Comparison of ENCODE assay signal across 26 cellular contexts in genomic region chr18:39260565-39260964, GRCh38.
"Had no signal": no experiment of that assay in that cellular context is flagged by ENCODE, and none has a peak within 500 bp of the region (broad histone marks: within the 10 kb centered on the region; RNA-seq: fewer than 3 reads in every experiment).

No MANE protein-coding gene starts in this region.

- DNase-seq: kidney; left colon; left lung; lower lobe of right lung; midbrain; mucosa of descending colon; naive thymus-derived CD4-positive, alpha-beta T cell; ovary; right cardiac atrium; stimulated activated CD4-positive, alpha-beta T cell treated with anti-CD3 and anti-CD28 coated beads, Interleukin-12 subunit alpha, Interleukin-12 subunit beta, amount 100 ng/mL, for 4 hours; stimulated activated CD4-positive, alpha-beta T cell treated with anti-CD3 and anti-CD28 coated beads, Interleukin-15, amount 100 ng/mL, for 24 hours; stimulated activated CD4-positive, alpha-beta T cell treated with anti-CD3 and anti-CD28 coated beads, Interleukin-2, amount 100 ng/mL, for 24 hours; stimulated activated CD4-positive, alpha-beta T cell treated with anti-CD3 and anti-CD28 coated beads, Interleukin-4, amount 100 ng/mL, for 1 hour; stimulated activated naive B cell treated with anti-CD40 and anti-IgM and Interleukin-4, amounts not matched to agents 10 μg/mL and 1 μg/mL and 100 μg/mL, for 72 hours; stimulated activated naive CD8-positive, alpha-beta T cell treated with anti-CD3 and anti-CD28 coated beads, Interleukin-15, Interleukin-2, amounts not matched to agents 100 U/mL and 50 U/mL, for 24 hours; stomach; testis; thyroid gland; transverse colon; upper lobe of left lung had no signal

- H2AFZ ChIP-seq: hepatocyte had no signal

- H3K27me3 Mint-ChIP-seq: naive thymus-derived CD4-positive, alpha-beta T cell; natural killer cell treated with Interleukin-12 subunit alpha and Interleukin-12 subunit beta and Interleukin-15 and Interleukin-18, amount 100 ng/mL, for 72 hours; progenitor cell of endocrine pancreas; stimulated activated naive B cell treated with anti-CD40 and anti-IgM and Interleukin-4, amounts not matched to agents 10 μg/mL and 1 μg/mL and 100 μg/mL, for 72 hours had no signal

- H3K4me1 ChIP-seq: left lung, lower lobe of right lung, testis, thyroid gland, transverse colon, upper lobe of left lung, vagina had no signal

- H3K27ac ChIP-seq: hepatocyte, left lung, lower lobe of right lung, ovary, skin epidermis, stomach, testis, thyroid gland, transverse colon, upper lobe of left lung, vagina had no signal

- ATAC-seq: left colon; left lung; lower lobe of right lung; mucosa of descending colon; naive thymus-derived CD4-positive, alpha-beta T cell; natural killer cell treated with Interleukin-12 subunit alpha and Interleukin-12 subunit beta and Interleukin-15 and Interleukin-18, amount 100 ng/mL, for 72 hours; right cardiac atrium; sciatic nerve; stimulated activated naive B cell treated with anti-CD40 and anti-IgM and Interleukin-4, amounts not matched to agents 10 μg/mL and 1 μg/mL and 100 μg/mL, for 72 hours; stimulated activated naive CD8-positive, alpha-beta T cell treated with anti-CD3 and anti-CD28 coated beads, Interleukin-15, Interleukin-2, amounts not matched to agents 100 U/mL and 50 U/mL, for 24 hours had no signal

- H3K36me3 Mint-ChIP-seq: stimulated activated naive B cell treated with anti-CD40 and anti-IgM and Interleukin-4, amounts not matched to agents 10 μg/mL and 1 μg/mL and 100 μg/mL, for 72 hours had no signal

- H3K4me1 Mint-ChIP-seq: naive thymus-derived CD4-positive, alpha-beta T cell; stimulated activated naive B cell treated with anti-CD40 and anti-IgM and Interleukin-4, amounts not matched to agents 10 μg/mL and 1 μg/mL and 100 μg/mL, for 72 hours had no signal

- H3K79me2 ChIP-seq: hepatocyte had no signal

- H3K9me3 ChIP-seq: lower lobe of right lung, mucosa of descending colon, ovary, testis, thyroid gland, transverse colon, upper lobe of left lung, vagina had no signal

- H3K27me3 ChIP-seq: hepatocyte, left lung, ovary, stomach, testis, thyroid gland, transverse colon, upper lobe of left lung, vagina had no signal

- H3K27ac Mint-ChIP-seq: naive thymus-derived CD4-positive, alpha-beta T cell; natural killer cell treated with Interleukin-12 subunit alpha and Interleukin-12 subunit beta and Interleukin-15 and Interleukin-18, amount 100 ng/mL, for 72 hours; progenitor cell of endocrine pancreas; stimulated activated naive B cell treated with anti-CD40 and anti-IgM and Interleukin-4, amounts not matched to agents 10 μg/mL and 1 μg/mL and 100 μg/mL, for 72 hours had no signal

- H3K4me3 Mint-ChIP-seq: naive thymus-derived CD4-positive, alpha-beta T cell; natural killer cell treated with Interleukin-12 subunit alpha and Interleukin-12 subunit beta and Interleukin-15 and Interleukin-18, amount 100 ng/mL, for 72 hours; stimulated activated naive B cell treated with anti-CD40 and anti-IgM and Interleukin-4, amounts not matched to agents 10 μg/mL and 1 μg/mL and 100 μg/mL, for 72 hours had no signal

- H3K4me2 ChIP-seq: hepatocyte had no signal
